In genomic region chr11:134277176-134278001, GRCh38 we compare ENCODE assay signal across 1 cellular context.
TF ChIP-seq lines count a peak whose summit lies in the region.

No MANE protein-coding gene starts in this region.

TF ChIP-seq in SK-N-SH, 30 proteins besides CTCF, POLR2A, EP300 and RAD21 (continued from another document):
- TF ChIP-seq, protein P1, sequence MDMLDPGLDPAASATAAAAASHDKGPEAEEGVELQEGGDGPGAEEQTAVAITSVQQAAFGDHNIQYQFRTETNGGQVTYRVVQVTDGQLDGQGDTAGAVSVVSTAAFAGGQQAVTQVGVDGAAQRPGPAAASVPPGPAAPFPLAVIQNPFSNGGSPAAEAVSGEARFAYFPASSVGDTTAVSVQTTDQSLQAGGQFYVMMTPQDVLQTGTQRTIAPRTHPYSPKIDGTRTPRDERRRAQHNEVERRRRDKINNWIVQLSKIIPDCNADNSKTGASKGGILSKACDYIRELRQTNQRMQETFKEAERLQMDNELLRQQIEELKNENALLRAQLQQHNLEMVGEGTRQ (IDR thresholded peaks at IDR 0.05; ENCODE audit: borderline replicate concordance, low read depth, low read length) = no peak
- TF ChIP-seq MEF2A (IDR thresholded peaks at IDR 0.05; ENCODE audit: borderline replicate concordance, low read depth) (no peak), TEAD4 (IDR thresholded peaks at IDR 0.05; ENCODE audit: borderline replicate concordance, insufficient read depth) (no peak), ZBTB33 (IDR thresholded peaks at IDR 0.05; ENCODE audit: borderline replicate concordance, low read depth) (no peak), RFX5 (IDR thresholded peaks at IDR 0.05; ENCODE audit: low read length) (no peak), GATA2 (CRISPR knock-in tag; IDR thresholded peaks at IDR 0.05) (no peak), SMC3 (IDR thresholded peaks at IDR 0.05; ENCODE audit: low read depth, low read length) (no peak), MAX (IDR thresholded peaks at IDR 0.05; ENCODE audit: low read depth) (no peak), FOSL2 (IDR thresholded peaks at IDR 0.05; ENCODE audit: borderline replicate concordance, low read depth) (no peak), TAF1 (IDR thresholded peaks at IDR 0.05; ENCODE audit: borderline replicate concordance, low read depth, low read length) (no peak), POLR2AphosphoS5 (IDR thresholded peaks at IDR 0.05; ENCODE audit: low read depth, low read length) (no peak), TCF12 (IDR thresholded peaks at IDR 0.05) (no peak), NRF1 (IDR thresholded peaks at IDR 0.05; ENCODE audit: low read depth, low read length) (no peak), YY1 (IDR thresholded peaks at IDR 0.05; ENCODE audit: low read depth) (no peak)
